1 cellular context compared by ENCODE assay signal in genomic region chr19:44890366-44891015, GRCh38.
TF ChIP-seq lines count a peak whose summit lies in the region.

No MANE protein-coding gene starts in this region.

TF ChIP-seq in K562, 482 proteins besides CTCF, POLR2A, EP300 and RAD21 (continues in another document):
- TF ChIP-seq TRIM28 (IDR thresholded peaks at IDR 0.05) (no peak), TCF3 (CRISPR knock-in tag; IDR thresholded peaks at IDR 0.05) (peak; percentile 46; the same call in 1 of the 2 replicates), TRIM24 (IDR thresholded peaks at IDR 0.05) (peak in 1 of 2 experiments; percentile 39; a peak in 2 of 4 replicates), ARHGAP35 (IDR thresholded peaks at IDR 0.05; ENCODE audit: partially characterized antibody) (no peak), NFATC3 (IDR thresholded peaks at IDR 0.05) (no peak), RFX5 (IDR thresholded peaks at IDR 0.05; ENCODE audit: low read depth, low read length) (no peak), TARDBP (IDR thresholded peaks at IDR 0.05) (no peak), ZNF175 (CRISPR knock-in tag; IDR thresholded peaks at IDR 0.05; ENCODE audit: low read depth) (peak; percentile 36; the same call in 1 of the 2 replicates), CBFA2T3 (IDR thresholded peaks at IDR 0.05) (no peak), HDAC8 (tag; IDR thresholded peaks at IDR 0.05) (no peak), HNRNPLL (IDR thresholded peaks at IDR 0.05; ENCODE audit: low read depth, low read length, poor library complexity, severe bottlenecking) (peak; percentile 29), POLR3A (IDR thresholded peaks at IDR 0.05; ENCODE audit: borderline replicate concordance, extremely low read depth, insufficient read depth, insufficient read length) (no peak), YBX1 (IDR thresholded peaks at IDR 0.05) (no peak), KLF10 (CRISPR knock-in tag; IDR thresholded peaks at IDR 0.05) (no peak), TAL1 (IDR thresholded peaks at IDR 0.05) (no peak), ZNF76 (CRISPR knock-in tag; IDR thresholded peaks at IDR 0.05; ENCODE audit: borderline replicate concordance) (no peak), ZNF77 (CRISPR knock-in tag; IDR thresholded peaks at IDR 0.05) (no peak), FOXP1 (CRISPR knock-in tag; IDR thresholded peaks at IDR 0.05) (no peak), MCM5 (IDR thresholded peaks at IDR 0.05; ENCODE audit: low read depth) (no peak), UBTF (IDR thresholded peaks at IDR 0.05; ENCODE audit: borderline replicate concordance in 1 of 2, low read depth in 2 of 2, low read length in 2 of 2) (no peak), CCNT2 (IDR thresholded peaks at IDR 0.05; ENCODE audit: borderline replicate concordance, extremely low read depth, insufficient read length, low read depth, low read length) (peak; percentile 64), CCAR2 (IDR thresholded peaks at IDR 0.05; ENCODE audit: low read depth, low read length) (0 out of 2 replicates have a peak, but pooled peaks have one; percentile 30), NR1H2 (CRISPR knock-in tag; IDR thresholded peaks at IDR 0.05) (no peak), MIER1 (IDR thresholded peaks at IDR 0.05; ENCODE audit: low read depth) (no peak; the same call in 1 of the 2 replicates), ZEB2 (IDR thresholded peaks at IDR 0.05) (peak; percentile 71; the same call in 1 of the 2 replicates), ZNF121 (CRISPR knock-in tag; conservative IDR thresholded peaks at IDR 0.05) (no peak), ZBTB12 (CRISPR knock-in tag; IDR thresholded peaks at IDR 0.05) (peak; percentile 24; the same call in 1 of the 2 replicates), ZNF354B (CRISPR knock-in tag; IDR thresholded peaks at IDR 0.05) (no peak), ZNF780A (CRISPR knock-in tag; IDR thresholded peaks at IDR 0.05) (no peak), ZBTB17 (CRISPR knock-in tag; IDR thresholded peaks at IDR 0.05) (no peak), ZNF639 (CRISPR knock-in tag; conservative IDR thresholded peaks at IDR 0.05 in 1 of 2, IDR thresholded peaks at IDR 0.05 in 1 of 2) (peak in 1 of 2 experiments; percentile 93; a peak in 2 of 4 replicates), KDM4B (IDR thresholded peaks at IDR 0.05; ENCODE audit: borderline replicate concordance in 2 of 2, low read depth in 1 of 2) (no peak), ELK1 (CRISPR knock-in tag; IDR thresholded peaks at IDR 0.05) (no peak), ZNF224 (CRISPR knock-in tag; IDR thresholded peaks at IDR 0.05) (no peak), NFE2 (IDR thresholded peaks at IDR 0.05; ENCODE audit: low read depth) (peak; percentile 18; the same call in 1 of the 2 replicates), RBM14 (IDR thresholded peaks at IDR 0.05; ENCODE audit: borderline replicate concordance, insufficient read depth, low read depth, low read length) (no peak), LCOR (CRISPR knock-in tag; IDR thresholded peaks at IDR 0.05) (no peak; the same call in 1 of the 2 replicates), TAF9B (IDR thresholded peaks at IDR 0.05; ENCODE audit: partially characterized antibody) (no peak), ZNF444 (CRISPR knock-in tag; IDR thresholded peaks at IDR 0.05) (0 out of 2 replicates have a peak, but pooled peaks have one; percentile 44), KAT8 (IDR thresholded peaks at IDR 0.05; ENCODE audit: low read depth) (no peak), MTA2 (IDR thresholded peaks at IDR 0.05; ENCODE audit: low read depth) (peak; percentile 61)
- TF ChIP-seq, protein P1, sequence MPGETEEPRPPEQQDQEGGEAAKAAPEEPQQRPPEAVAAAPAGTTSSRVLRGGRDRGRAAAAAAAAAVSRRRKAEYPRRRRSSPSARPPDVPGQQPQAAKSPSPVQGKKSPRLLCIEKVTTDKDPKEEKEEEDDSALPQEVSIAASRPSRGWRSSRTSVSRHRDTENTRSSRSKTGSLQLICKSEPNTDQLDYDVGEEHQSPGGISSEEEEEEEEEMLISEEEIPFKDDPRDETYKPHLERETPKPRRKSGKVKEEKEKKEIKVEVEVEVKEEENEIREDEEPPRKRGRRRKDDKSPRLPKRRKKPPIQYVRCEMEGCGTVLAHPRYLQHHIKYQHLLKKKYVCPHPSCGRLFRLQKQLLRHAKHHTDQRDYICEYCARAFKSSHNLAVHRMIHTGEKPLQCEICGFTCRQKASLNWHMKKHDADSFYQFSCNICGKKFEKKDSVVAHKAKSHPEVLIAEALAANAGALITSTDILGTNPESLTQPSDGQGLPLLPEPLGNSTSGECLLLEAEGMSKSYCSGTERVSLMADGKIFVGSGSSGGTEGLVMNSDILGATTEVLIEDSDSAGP (CRISPR knock-in tag; IDR thresholded peaks at IDR 0.05), result no peak
- TF ChIP-seq, protein P2, sequence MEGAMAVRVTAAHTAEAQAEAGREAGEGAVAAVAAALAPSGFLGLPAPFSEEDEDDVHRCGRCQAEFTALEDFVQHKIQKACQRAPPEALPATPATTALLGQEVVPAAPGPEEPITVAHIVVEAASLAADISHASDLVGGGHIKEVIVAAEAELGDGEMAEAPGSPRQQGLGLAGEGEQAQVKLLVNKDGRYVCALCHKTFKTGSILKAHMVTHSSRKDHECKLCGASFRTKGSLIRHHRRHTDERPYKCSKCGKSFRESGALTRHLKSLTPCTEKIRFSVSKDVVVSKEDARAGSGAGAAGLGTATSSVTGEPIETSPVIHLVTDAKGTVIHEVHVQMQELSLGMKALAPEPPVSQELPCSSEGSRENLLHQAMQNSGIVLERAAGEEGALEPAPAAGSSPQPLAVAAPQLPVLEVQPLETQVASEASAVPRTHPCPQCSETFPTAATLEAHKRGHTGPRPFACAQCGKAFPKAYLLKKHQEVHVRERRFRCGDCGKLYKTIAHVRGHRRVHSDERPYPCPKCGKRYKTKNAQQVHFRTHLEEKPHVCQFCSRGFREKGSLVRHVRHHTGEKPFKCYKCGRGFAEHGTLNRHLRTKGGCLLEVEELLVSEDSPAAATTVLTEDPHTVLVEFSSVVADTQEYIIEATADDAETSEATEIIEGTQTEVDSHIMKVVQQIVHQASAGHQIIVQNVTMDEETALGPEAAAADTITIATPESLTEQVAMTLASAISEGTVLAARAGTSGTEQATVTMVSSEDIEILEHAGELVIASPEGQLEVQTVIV (CRISPR knock-in tag; IDR thresholded peaks at IDR 0.05; ENCODE audit: borderline replicate concordance), result no peak
- TF ChIP-seq, protein P3, sequence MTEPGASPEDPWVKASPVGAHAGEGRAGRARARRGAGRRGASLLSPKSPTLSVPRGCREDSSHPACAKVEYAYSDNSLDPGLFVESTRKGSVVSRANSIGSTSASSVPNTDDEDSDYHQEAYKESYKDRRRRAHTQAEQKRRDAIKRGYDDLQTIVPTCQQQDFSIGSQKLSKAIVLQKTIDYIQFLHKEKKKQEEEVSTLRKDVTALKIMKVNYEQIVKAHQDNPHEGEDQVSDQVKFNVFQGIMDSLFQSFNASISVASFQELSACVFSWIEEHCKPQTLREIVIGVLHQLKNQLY (CRISPR knock-in tag; conservative IDR thresholded peaks at IDR 0.05), result no peak
- TF ChIP-seq, protein P4, sequence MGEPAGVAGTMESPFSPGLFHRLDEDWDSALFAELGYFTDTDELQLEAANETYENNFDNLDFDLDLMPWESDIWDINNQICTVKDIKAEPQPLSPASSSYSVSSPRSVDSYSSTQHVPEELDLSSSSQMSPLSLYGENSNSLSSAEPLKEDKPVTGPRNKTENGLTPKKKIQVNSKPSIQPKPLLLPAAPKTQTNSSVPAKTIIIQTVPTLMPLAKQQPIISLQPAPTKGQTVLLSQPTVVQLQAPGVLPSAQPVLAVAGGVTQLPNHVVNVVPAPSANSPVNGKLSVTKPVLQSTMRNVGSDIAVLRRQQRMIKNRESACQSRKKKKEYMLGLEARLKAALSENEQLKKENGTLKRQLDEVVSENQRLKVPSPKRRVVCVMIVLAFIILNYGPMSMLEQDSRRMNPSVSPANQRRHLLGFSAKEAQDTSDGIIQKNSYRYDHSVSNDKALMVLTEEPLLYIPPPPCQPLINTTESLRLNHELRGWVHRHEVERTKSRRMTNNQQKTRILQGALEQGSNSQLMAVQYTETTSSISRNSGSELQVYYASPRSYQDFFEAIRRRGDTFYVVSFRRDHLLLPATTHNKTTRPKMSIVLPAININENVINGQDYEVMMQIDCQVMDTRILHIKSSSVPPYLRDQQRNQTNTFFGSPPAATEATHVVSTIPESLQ (CRISPR knock-in tag; IDR thresholded peaks at IDR 0.05), result 0 out of 2 replicates have a peak, but pooled peaks have one; percentile 59
- TF ChIP-seq, protein P5, sequence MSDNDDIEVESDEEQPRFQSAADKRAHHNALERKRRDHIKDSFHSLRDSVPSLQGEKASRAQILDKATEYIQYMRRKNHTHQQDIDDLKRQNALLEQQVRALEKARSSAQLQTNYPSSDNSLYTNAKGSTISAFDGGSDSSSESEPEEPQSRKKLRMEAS (CRISPR knock-in tag; IDR thresholded peaks at IDR 0.05), result 0 out of 2 replicates have a peak, but pooled peaks have one; percentile 14
- TF ChIP-seq, protein P6, sequence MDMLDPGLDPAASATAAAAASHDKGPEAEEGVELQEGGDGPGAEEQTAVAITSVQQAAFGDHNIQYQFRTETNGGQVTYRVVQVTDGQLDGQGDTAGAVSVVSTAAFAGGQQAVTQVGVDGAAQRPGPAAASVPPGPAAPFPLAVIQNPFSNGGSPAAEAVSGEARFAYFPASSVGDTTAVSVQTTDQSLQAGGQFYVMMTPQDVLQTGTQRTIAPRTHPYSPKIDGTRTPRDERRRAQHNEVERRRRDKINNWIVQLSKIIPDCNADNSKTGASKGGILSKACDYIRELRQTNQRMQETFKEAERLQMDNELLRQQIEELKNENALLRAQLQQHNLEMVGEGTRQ (CRISPR knock-in tag; IDR thresholded peaks at IDR 0.05), result no peak
- TF ChIP-seq, protein P7, sequence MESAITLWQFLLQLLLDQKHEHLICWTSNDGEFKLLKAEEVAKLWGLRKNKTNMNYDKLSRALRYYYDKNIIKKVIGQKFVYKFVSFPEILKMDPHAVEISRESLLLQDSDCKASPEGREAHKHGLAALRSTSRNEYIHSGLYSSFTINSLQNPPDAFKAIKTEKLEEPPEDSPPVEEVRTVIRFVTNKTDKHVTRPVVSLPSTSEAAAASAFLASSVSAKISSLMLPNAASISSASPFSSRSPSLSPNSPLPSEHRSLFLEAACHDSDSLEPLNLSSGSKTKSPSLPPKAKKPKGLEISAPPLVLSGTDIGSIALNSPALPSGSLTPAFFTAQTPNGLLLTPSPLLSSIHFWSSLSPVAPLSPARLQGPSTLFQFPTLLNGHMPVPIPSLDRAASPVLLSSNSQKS (CRISPR knock-in tag; IDR thresholded peaks at IDR 0.05), result no peak
- TF ChIP-seq, protein P8, sequence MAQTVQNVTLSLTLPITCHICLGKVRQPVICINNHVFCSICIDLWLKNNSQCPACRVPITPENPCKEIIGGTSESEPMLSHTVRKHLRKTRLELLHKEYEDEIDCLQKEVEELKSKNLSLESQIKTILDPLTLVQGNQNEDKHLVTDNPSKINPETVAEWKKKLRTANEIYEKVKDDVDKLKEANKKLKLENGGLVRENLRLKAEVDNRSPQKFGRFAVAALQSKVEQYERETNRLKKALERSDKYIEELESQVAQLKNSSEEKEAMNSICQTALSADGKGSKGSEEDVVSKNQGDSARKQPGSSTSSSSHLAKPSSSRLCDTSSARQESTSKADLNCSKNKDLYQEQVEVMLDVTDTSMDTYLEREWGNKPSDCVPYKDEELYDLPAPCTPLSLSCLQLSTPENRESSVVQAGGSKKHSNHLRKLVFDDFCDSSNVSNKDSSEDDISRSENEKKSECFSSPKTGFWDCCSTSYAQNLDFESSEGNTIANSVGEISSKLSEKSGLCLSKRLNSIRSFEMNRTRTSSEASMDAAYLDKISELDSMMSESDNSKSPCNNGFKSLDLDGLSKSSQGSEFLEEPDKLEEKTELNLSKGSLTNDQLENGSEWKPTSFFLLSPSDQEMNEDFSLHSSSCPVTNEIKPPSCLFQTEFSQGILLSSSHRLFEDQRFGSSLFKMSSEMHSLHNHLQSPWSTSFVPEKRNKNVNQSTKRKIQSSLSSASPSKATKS (CRISPR knock-in tag; IDR thresholded peaks at IDR 0.05), result peak; percentile 49; the same call in 1 of the 2 replicates
